In the genomic region with DNA sequence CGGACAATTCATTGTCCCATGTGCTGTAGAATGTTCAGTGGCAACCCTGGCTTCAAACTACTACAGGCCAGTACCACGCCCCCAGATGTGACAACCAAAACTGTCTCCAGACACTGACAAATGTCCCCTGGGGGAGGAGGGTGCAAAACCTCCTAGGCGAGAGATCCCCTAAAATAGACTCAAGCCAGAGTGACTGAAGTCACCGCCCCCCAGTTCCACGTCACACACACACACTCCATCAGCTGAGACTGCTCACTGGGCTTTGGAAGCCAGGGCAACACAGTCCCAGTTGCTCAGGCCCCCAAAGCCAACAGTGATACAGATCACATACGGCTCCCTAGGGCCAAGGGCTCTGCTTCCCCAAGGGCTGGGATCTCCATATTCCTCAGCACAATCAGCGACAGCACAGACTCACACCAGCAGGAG, we compare ENCODE assay signal across 8 cellular contexts. TPM values are rescaled to one million over a fixed set of nuclear protein-coding genes. Genes with fewer than 3 reads are reported as not detected.
DNase-seq lines count a peak whose midpoint lies in the region; ATAC-seq lines count a peak whose summit lies in the region.

No MANE protein-coding gene starts in this region.

- H3K9ac ChIP-seq in Karpas-422 (ENCODE audit: low read length), result peak overlapping the region; percentile 48

- H3K4me2 ChIP-seq in Karpas-422 (ENCODE audit: low read depth, low read length, poor library complexity, severe bottlenecking), result peak overlapping the region; percentile 78

- H4K20me1 ChIP-seq in Karpas-422 (ENCODE audit: insufficient read depth, low read depth, low read length), result peaks cover 68% of the 10 kb centered on the region

- DNase-seq in Karpas-422 (peak; percentile 89), islet precursor cell (peak; percentile 42), NCI-H2227 treated with DMSO at 0.1 percent for 48 hours (lab: John Stamatoyannopoulos, UW) (no peak), SKM-1 treated with dmso at 0.1 percent for 144 hours (lab: John Stamatoyannopoulos, UW; ENCODE audit: unreplicated experiment) (no peak), ecto neural progenitor cell (ENCODE audit: low spot score) (no peak), DMS53 (lab: John Stamatoyannopoulos, UW) (no peak)

- H3K27me3 ChIP-seq in Karpas-422 (ENCODE audit: low read length), result no peaks in the 10 kb centered on the region

- H3K79me2 ChIP-seq in Karpas-422 (ENCODE audit: low read length), result no peaks in the 10 kb centered on the region

- peaks cover 30% of the 10 kb centered on the region for H3K4me1 ChIP-seq in Karpas-422 (ENCODE audit: low read length)

- H3K9me3 ChIP-seq in Karpas-422 (ENCODE audit: low read length), result no peaks in the 10 kb centered on the region

- H3K9me2 ChIP-seq in Karpas-422 (replicated peaks; ENCODE audit: insufficient read depth, low read length), result no peaks in the 10 kb centered on the region

- no peaks in the 10 kb centered on the region for H3K36me3 ChIP-seq in Karpas-422 (ENCODE audit: insufficient read depth, low read length)

- H2AFZ ChIP-seq in Karpas-422 (ENCODE audit: low read length), result no peak overlapping the region

- H3K27ac ChIP-seq in Karpas-422 (ENCODE audit: low read length), result peak overlapping the region; percentile 87

- H3K4me3 ChIP-seq in Karpas-422 (ENCODE audit: low read length), result peak overlapping the region; percentile 59

- ATAC-seq in GM18502 (IDR thresholded peaks at IDR 0.05; ENCODE audit: poor library complexity, unreplicated experiment) (peak; percentile 74), GM21515 (IDR thresholded peaks at IDR 0.05; ENCODE audit: unreplicated experiment) (peak; percentile 41)

RNA-seq across cellular contexts. Expression of a gene that starts 19.1 kb away (rescaled TPM):
- total RNA-seq in Karpas-422 (2014; rRNA removed; shearing (Covaris generic); ENCODE audit: low replicate concordance), result 8.5 and 16.5 TPM in 2 replicates

Comparison
In these comparisons a context has a peak if more than half of its experiments do, and no peak if none do; other contexts are left out.
1. DNase-seq: peak in Karpas-422 (single experiment) and islet precursor cell (single experiment); none in NCI-H2227 treated with DMSO at 0.1 percent for 48 hours (single experiment), SKM-1 treated with dmso at 0.1 percent for 144 hours (single experiment), ecto neural progenitor cell (single experiment) and DMS53 (single experiment).